8 cellular contexts compared by ENCODE assay signal in the genomic region with DNA sequence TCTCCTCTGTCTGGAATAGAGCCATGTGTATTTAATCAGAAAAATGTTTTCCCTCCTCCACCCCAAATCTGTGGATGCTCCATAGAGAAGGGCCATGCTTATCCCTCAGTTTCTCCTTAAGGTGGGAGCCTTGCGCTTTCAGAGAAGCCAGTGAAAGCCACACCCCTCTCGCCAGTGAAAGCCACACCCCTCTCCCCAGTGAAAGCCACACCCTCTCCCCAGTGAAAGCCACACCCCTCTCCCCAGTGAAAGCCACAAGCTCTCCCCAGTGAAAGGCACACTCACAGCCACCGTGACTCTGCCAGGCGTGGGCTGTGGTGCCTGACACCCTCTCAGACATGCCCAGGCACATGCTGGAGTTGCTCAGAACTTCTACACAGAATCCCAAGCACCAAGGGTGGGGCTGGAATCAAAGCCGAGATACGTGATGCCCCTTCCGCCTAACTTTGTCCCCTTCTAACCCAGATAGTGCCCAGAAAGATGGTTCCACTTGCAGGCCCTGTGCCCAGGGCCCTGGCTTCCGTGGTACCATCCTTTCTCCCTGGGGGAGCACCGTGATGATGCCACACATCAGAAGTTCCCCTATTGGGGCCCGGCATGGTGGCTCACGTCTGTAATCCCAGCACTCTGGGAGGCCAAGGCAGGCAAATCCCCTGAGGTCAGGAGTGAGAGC. TPM values are rescaled to one million over a fixed set of nuclear protein-coding genes. Genes with fewer than 3 reads are reported as not detected.
A peak's percentile ranks its signal among the peaks of the same experiment; 100 is the strongest.
DNase-seq lines count a peak whose midpoint lies in the region; ATAC-seq and TF ChIP-seq lines count a peak whose summit lies in the region.

No MANE protein-coding gene starts in this region.

- no peaks in the 10 kb centered on the region for H3K9me3 Mint-ChIP-seq in CD4-positive, alpha-beta T cell

- no peaks in the 10 kb centered on the region for H3K27me3 ChIP-seq in CD4-positive, alpha-beta T cell (ENCODE audit: control insufficient read depth, insufficient read depth, low read length)

- peak; percentile 85 for ATAC-seq in CD4-positive, alpha-beta T cell (ENCODE audit: poor library complexity)
- ATAC-seq in GM21786 (IDR thresholded peaks at IDR 0.05; ENCODE audit: unreplicated experiment) (peak; percentile 50), HG02981 (IDR thresholded peaks at IDR 0.05; ENCODE audit: unreplicated experiment) (no peak), GM21360 (IDR thresholded peaks at IDR 0.05; ENCODE audit: unreplicated experiment) (no peak)

- H3K27ac ChIP-seq in CD4-positive, alpha-beta T cell (ENCODE audit: low read depth, low read length): no peak overlapping the region

- intact Hi-C loops in CD4-positive, alpha-beta T cell (cut with DNase I, micrococcal nuclease): loop anchor here (1.0 to 2.0 kb wide), 2 partner anchors 16 to 17 kb away; no protein-coding TSS in a partner anchor

- peak overlapping the region; percentile 50 for H3K4me3 Mint-ChIP-seq in CD4-positive, alpha-beta T cell

- POLR2A ChIA-PET in CD4-positive, alpha-beta T cell (lab: Charles Lee): interaction anchor here (0.8 to 1.3 kb wide), 3 partner anchors 17 to 44 kb away, joined by 3 to 5 read pairs (median 5); no protein-coding TSS in a partner anchor

- no peak for TF ChIP-seq CTCF in CD4-positive, alpha-beta T cell (IDR thresholded peaks at IDR 0.05)
- TF ChIP-seq CTCF in fibroblast of the aortic adventitia (IDR thresholded peaks at IDR 0.05; ENCODE audit: insufficient read depth, low read length): no peak

- peak overlapping the region; percentile 24 for H3K27ac Mint-ChIP-seq in CD4-positive, alpha-beta T cell

- peaks cover 32% of the 10 kb centered on the region for H3K4me1 Mint-ChIP-seq in CD4-positive, alpha-beta T cell (ENCODE audit: low read depth)

- CTCF ChIA-PET in CD4-positive, alpha-beta T cell (lab: Charles Lee): interaction anchor here (0.6 to 2.3 kb wide), 23 partner anchors 8 to 873 kb away, joined by 3 to 22 read pairs (median 5); a partner anchor contains a TSS

- peak; percentile 67 to 81 (median 74) for DNase-seq in CD4-positive, alpha-beta T cell
- DNase-seq in NOMO-1 treated with dmso at 0.1 percent for 144 hours (lab: John Stamatoyannopoulos, UW; ENCODE audit: unreplicated experiment) (peak; percentile 28), activated T-cell treated with anti-CD3 and anti-CD28 coated beads for 24 hours (ENCODE audit: low read depth) (peak; percentile 81), fibroblast of the aortic adventitia (ENCODE audit: low read depth) (peak; percentile 65)
- DNase-seq in stimulated activated CD4-positive, alpha-beta T cell treated with anti-CD3 and anti-CD28 coated beads, Interleukin-1b, Interleukin-23, amount 100 ng/mL, for 1 hour (ENCODE audit: low read depth in 2 of 2): peak; percentile 68 to 70

- no peaks in the 10 kb centered on the region for H3K36me3 Mint-ChIP-seq in CD4-positive, alpha-beta T cell (ENCODE audit: low read depth)

- H3K27me3 Mint-ChIP-seq in CD4-positive, alpha-beta T cell: no peaks in the 10 kb centered on the region

- H3K9me3 ChIP-seq in CD4-positive, alpha-beta T cell (ENCODE audit: control insufficient read depth, low read length): no peaks in the 10 kb centered on the region

- H3K4me3 ChIP-seq in fibroblast of the aortic adventitia (ENCODE audit: low read depth, low read length): no peak overlapping the region

RNA-seq across cellular contexts. Expression of a gene that starts 16.5 kb away (rescaled TPM):
- total RNA-seq in CD4-positive, alpha-beta T cell: 10 to 100 TPM; 29.0 to 31.6 TPM
- 1.8 and 8.2 TPM in 2 replicates for total RNA-seq in fibroblast of the aortic adventitia (ENCODE audit: low replicate concordance)

Comparison
In these comparisons a context has a peak if more than half of its experiments do, and no peak if none do; other contexts are left out.
1. ATAC-seq: peak in CD4-positive, alpha-beta T cell (single experiment) and GM21786 (single experiment); none in HG02981 (single experiment) and GM21360 (single experiment).
2. DNase-seq: peak in every context shown above with its lines; median percentile 81 in activated T-cell treated with anti-CD3 and anti-CD28 coated beads for 24 hours; 74 in CD4-positive, alpha-beta T cell; 69 in stimulated activated CD4-positive, alpha-beta T cell treated with anti-CD3 and anti-CD28 coated beads, Interleukin-1b, Interleukin-23, amount 100 ng/mL, for 1 hour; 65 in fibroblast of the aortic adventitia; 28 in NOMO-1 treated with dmso at 0.1 percent for 144 hours.